ENCODE assay signal across 8 cellular contexts in genomic region chr5:33439905-33440481, GRCh38. TPM values are rescaled to one million over a fixed set of nuclear protein-coding genes. Genes with fewer than 3 reads are reported as not detected.
DNase-seq lines count a peak whose midpoint lies in the region; TF ChIP-seq lines count a peak whose summit lies in the region.

No MANE protein-coding gene starts in this region.

- H2AFZ ChIP-seq in SK-N-SH (ENCODE audit: low read depth), result peak overlapping the region; percentile 79

- H3K27ac ChIP-seq in SK-N-SH (ENCODE audit: low read depth in 2 of 2, low read length in 1 of 2), result peak overlapping the region; percentile 99
- peak overlapping the region; percentile 48 for H3K27ac ChIP-seq in iPS-18a (ENCODE audit: low read length)
- peak overlapping the region; percentile 81 to 95 (median 92) for H3K27ac ChIP-seq in tibial nerve

- POLR2A ChIA-PET in SK-N-SH (lab: Yijun Ruan, JAX), result interaction anchor here (1.1 kb wide), 1 partner anchor 1489 kb away, joined by 5 read pairs; the partner anchor contains the start of gene DNAJC21

- H3K9ac ChIP-seq in SK-N-SH (peak overlapping the region; percentile 92), iPS-18a (ENCODE audit: low read length) (peak overlapping the region; percentile 99)

- H3F3A ChIP-seq in SK-N-SH (replicated peaks; ENCODE audit: insufficient read depth), result peaks cover 32% of the 10 kb centered on the region

- peaks cover 12% of the 10 kb centered on the region in 2 experiments for H3K36me3 ChIP-seq in SK-N-SH (replicated peaks in 1 of 2; ENCODE audit: control insufficient read depth in 1 of 2, insufficient read depth in 2 of 2, low read length in 1 of 2)
- peaks cover 8% of the 10 kb centered on the region for H3K36me3 ChIP-seq in iPS-18a (ENCODE audit: control insufficient read depth, low read depth, low read length)
- no peaks in the 10 kb centered on the region for H3K36me3 ChIP-seq in tibial nerve

- peaks cover 17% of the 10 kb centered on the region for H3K4me1 Mint-ChIP-seq in mesothelial cell of epicardium

- no peaks in the 10 kb centered on the region for H3K9me3 Mint-ChIP-seq in mesothelial cell of epicardium

- H3K79me2 ChIP-seq in SK-N-SH (ENCODE audit: insufficient read depth), result peaks cover 61% of the 10 kb centered on the region

- H3K4me3 ChIP-seq in SK-N-SH (ENCODE audit: low read depth in 2 of 2, low read length in 1 of 2), result peak overlapping the region; percentile 90 to 94
- H3K4me3 ChIP-seq in iPS-18a (ENCODE audit: low read length), result peak overlapping the region; percentile 99
- H3K4me3 ChIP-seq in tibial nerve, result peak overlapping the region; percentile 58 to 85 (median 72)

- no peaks in the 10 kb centered on the region for H3K27me3 Mint-ChIP-seq in mesothelial cell of epicardium (ENCODE audit: low read depth)

- no peak for TF ChIP-seq POLR2A in tibial nerve (IDR thresholded peaks at IDR 0.05)

- TF ChIP-seq CTCF in SK-N-SH (IDR thresholded peaks at IDR 0.05) (no peak), tibial nerve (IDR thresholded peaks at IDR 0.05) (no peak), mesothelial cell of epicardium (IDR thresholded peaks at IDR 0.05; ENCODE audit: unreplicated experiment) (no peak)

- H3K9me3 ChIP-seq in SK-N-SH, result no peaks in the 10 kb centered on the region
- H3K9me3 ChIP-seq in iPS-18a (ENCODE audit: control insufficient read depth, low read depth, low read length), result no peaks in the 10 kb centered on the region
- no peaks in the 10 kb centered on the region for H3K9me3 ChIP-seq in tibial nerve

- H3K27me3 ChIP-seq in SK-N-SH (ENCODE audit: insufficient read depth) (no peaks in the 10 kb centered on the region), iPS-18a (ENCODE audit: control insufficient read depth, insufficient read depth, low read length) (no peaks in the 10 kb centered on the region), tibial nerve (no peaks in the 10 kb centered on the region)

- H4K20me1 ChIP-seq in SK-N-SH (ENCODE audit: insufficient read depth), result peaks cover 35% of the 10 kb centered on the region

- H3K4me1 ChIP-seq in SK-N-SH (ENCODE audit: control insufficient read depth in 1 of 2, insufficient read depth in 2 of 2, low read depth in 1 of 2, low read length in 1 of 2) (peaks cover 8 to 10% of the 10 kb centered on the region in 2 experiments; a peak in 3 of 4 replicates), iPS-18a (ENCODE audit: control insufficient read depth, low read depth, low read length) (peaks cover 12% of the 10 kb centered on the region), tibial nerve (peaks cover 0 to 55% (median 17%) of the 10 kb centered on the region in 4 donors)

- TF ChIP-seq RAD21 in SK-N-SH (IDR thresholded peaks at IDR 0.05; ENCODE audit: low read length), result no peak

- H3K4me3 Mint-ChIP-seq in mesothelial cell of epicardium, result no peak overlapping the region

- WGBS in SK-N-SH (ENCODE audit: low lambda C conversion rate), result 3% methylated on average over 18 of the region's 18 CpGs
- 2 to 5% methylated on average over 18 of the region's 18 CpGs for WGBS in tibial nerve, 2 donors

- no peaks in the 10 kb centered on the region for H3K9me2 ChIP-seq in SK-N-SH

- no peaks in the 10 kb centered on the region for H3K36me3 Mint-ChIP-seq in mesothelial cell of epicardium

- peak overlapping the region; percentile 82 for H3K4me2 ChIP-seq in SK-N-SH

- TF ChIP-seq EP300 in SK-N-SH (IDR thresholded peaks at IDR 0.05; ENCODE audit: borderline replicate concordance in 1 of 2, low read depth in 1 of 2, low read length in 1 of 2) (no peak), tibial nerve (IDR thresholded peaks at IDR 0.05) (no peak)

- no peak overlapping the region for H3K27ac Mint-ChIP-seq in mesothelial cell of epicardium

- CTCF ChIA-PET in SK-N-SH (lab: Yijun Ruan, JAX), result interaction anchor here (1.0 to 1.4 kb wide), 2 partner anchors 31 to 94 kb away, joined by 3 to 4 read pairs; no protein-coding TSS in a partner anchor

- DNase-seq in NCI-H748 (lab: John Stamatoyannopoulos, UW; ENCODE audit: unreplicated experiment), result peak; percentile 62
- DNase-seq in NCI-H748 treated with DMSO at 0.1 percent for 48 hours (lab: John Stamatoyannopoulos, UW), result no peak
- DNase-seq in SK-N-SH, result no peak
- no peak for DNase-seq in tibial nerve (ENCODE audit: low spot score in 2 of 2)
- DNase-seq in GOT3 (lab: John Stamatoyannopoulos, UW), result no peak
- no peak for DNase-seq in mesothelial cell of epicardium (ENCODE audit: low spot score in 2 of 2, unreplicated experiment in 2 of 2)
- no peak for DNase-seq in stimulated activated CD4-positive, alpha-beta T cell treated with anti-CD3 and anti-CD28 coated beads, Interleukin-15, amount 100 ng/mL, for 24 hours

TF ChIP-seq in SK-N-SH, 30 proteins besides CTCF, POLR2A, EP300 and RAD21:
- no peak for TF ChIP-seq RCOR1 (IDR thresholded peaks at IDR 0.05; ENCODE audit: low read length)
- 0 out of 2 replicates have a peak, but pooled peaks have one; percentile 63 for TF ChIP-seq YY1 (IDR thresholded peaks at IDR 0.05; ENCODE audit: low read depth)
- TF ChIP-seq MXI1 (IDR thresholded peaks at IDR 0.05; ENCODE audit: low read depth, low read length), result peak; percentile 1; the same call in 1 of the 2 replicates
- TF ChIP-seq RXRA (IDR thresholded peaks at IDR 0.05; ENCODE audit: borderline replicate concordance, low read depth), result no peak
- TF ChIP-seq, protein P1, sequence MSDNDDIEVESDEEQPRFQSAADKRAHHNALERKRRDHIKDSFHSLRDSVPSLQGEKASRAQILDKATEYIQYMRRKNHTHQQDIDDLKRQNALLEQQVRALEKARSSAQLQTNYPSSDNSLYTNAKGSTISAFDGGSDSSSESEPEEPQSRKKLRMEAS (IDR thresholded peaks at IDR 0.05; ENCODE audit: low read depth), result no peak; the same call in 1 of the 2 replicates
- TF ChIP-seq CHD2 (IDR thresholded peaks at IDR 0.05; ENCODE audit: low read length, partially characterized antibody), result no peak
- TF ChIP-seq NRF1 (IDR thresholded peaks at IDR 0.05; ENCODE audit: low read depth, low read length), result no peak

RNA-seq across cellular contexts. Expression of gene TARS1, which starts 0.8 kb away (rescaled TPM):
- polyA plus RNA-seq in SK-N-SH (2012; rRNA removed), result 58.4 and 74.1 TPM in 2 replicates
- polyA plus RNA-seq in SK-N-SH (2012; cell fraction: cytosol; rRNA removed), result 79.7 and 97.9 TPM in 2 replicates
- polyA plus RNA-seq in SK-N-SH (2012; cell fraction: nucleus; rRNA removed), result 40.2 and 75.3 TPM in 2 replicates
- 10 to 100 TPM; 27.7 to 64.2 (median 56.9) TPM for total RNA-seq in tibial nerve
- 114 to 119 TPM (median 117 TPM) in 3 replicates for total RNA-seq in mesothelial cell of epicardium

Comparison
In these comparisons a context has a peak if more than half of its experiments do, and no peak if none do; other contexts are left out.
1. H3K27ac ChIP-seq: peak in every context shown above with its lines; median percentile 99 in SK-N-SH; 92 in tibial nerve; 48 in iPS-18a.